ENCODE assay signal across 8 cellular contexts in the genomic region with DNA sequence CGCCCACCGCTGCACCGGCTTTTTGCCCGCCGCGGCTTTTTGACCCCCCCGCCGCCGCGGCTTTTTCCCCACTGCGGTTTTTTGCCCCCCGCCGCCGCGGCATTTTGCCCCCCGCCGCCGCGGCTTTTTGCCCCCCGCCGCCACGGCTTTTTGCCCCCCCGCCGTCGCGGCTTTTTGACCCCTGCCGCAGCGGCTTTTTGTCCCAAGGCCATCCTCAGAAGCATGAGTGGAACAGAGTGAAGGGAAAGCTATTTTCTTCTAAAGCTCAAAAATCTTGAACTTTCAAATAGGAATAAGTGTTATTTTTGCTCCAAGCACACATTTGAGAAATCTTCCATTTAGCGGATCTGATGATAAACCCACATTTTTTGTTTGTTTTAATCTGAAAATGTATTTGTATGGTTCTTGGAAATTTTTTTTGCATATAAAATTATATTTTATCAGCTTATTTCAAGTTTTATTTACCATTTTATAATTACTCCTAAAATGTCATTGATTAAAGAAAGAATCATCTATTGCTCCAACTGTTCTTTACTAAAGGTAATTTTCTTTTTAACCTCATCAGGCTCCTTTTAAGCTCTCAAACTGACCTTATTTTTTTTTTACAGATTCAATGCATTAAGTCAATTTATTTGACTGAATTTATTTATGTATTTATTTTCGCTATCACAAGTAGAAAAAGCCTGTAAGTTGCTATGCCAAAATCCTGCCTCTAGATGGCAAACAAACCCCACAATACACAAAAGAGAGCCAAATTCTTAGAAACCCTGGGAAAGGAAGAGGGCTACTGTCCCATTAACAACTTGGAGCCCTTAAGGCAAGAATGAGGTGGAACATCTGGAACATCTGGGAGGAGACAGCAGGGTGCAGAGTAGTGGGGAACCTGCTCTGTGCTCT.
DNase-seq lines count a peak whose midpoint lies in the region; ATAC-seq and TF ChIP-seq lines count a peak whose summit lies in the region.
"Not testable (repeated sequence)": the region's sequence is repeated elsewhere in the genome, so short reads cannot be mapped to it uniquely, and the experiment has no call there.

No MANE protein-coding gene starts in this region.

- WGBS in upper lobe of left lung, 2 donors, result 8 to 16% methylated on average over 8 to 17 of the region's 30 CpGs

- H3K4me1 ChIP-seq in OCI-LY7 (ENCODE audit: insufficient read depth, low read length, poor library complexity, severe bottlenecking), result not testable (repeated sequence)
- H3K4me1 ChIP-seq in upper lobe of left lung, result peaks cover 0 to 14% (median 2%) of the 10 kb centered on the region in 4 donors

- POLR2A ChIA-PET in OCI-LY7 (lab: Charles Lee); activated CD8-positive, alpha-beta T cell treated with anti-CD3 and anti-CD28 coated beads for 36 hours (lab: Charles Lee): not testable (repeated sequence)

- peaks cover 11% of the 10 kb centered on the region for H3K9me3 Mint-ChIP-seq in Calu3 (ENCODE audit: low read depth, unreplicated experiment)
- H3K9me3 Mint-ChIP-seq in activated CD8-positive, alpha-beta T cell treated with anti-CD3 and anti-CD28 coated beads for 36 hours, result not testable (repeated sequence)
- peaks cover 19% of the 10 kb centered on the region for H3K9me3 Mint-ChIP-seq in chondrocyte (ENCODE audit: low read depth)

- H3K27me3 Mint-ChIP-seq in Calu3 (ENCODE audit: unreplicated experiment); chondrocyte (ENCODE audit: low read depth): not testable (repeated sequence)
- H3K27me3 Mint-ChIP-seq in activated CD8-positive, alpha-beta T cell treated with anti-CD3 and anti-CD28 coated beads for 36 hours, result peaks cover 42% of the 10 kb centered on the region

- ATAC-seq in activated CD8-positive, alpha-beta T cell treated with anti-CD3 and anti-CD28 coated beads for 36 hours; upper lobe of left lung (ENCODE audit: low FRiP score in 2 of 2): not testable (repeated sequence)

- not testable (repeated sequence) for H2AFZ ChIP-seq in OCI-LY7 (ENCODE audit: low read length)

- not testable (repeated sequence) for H3K9me3 ChIP-seq in OCI-LY7 (ENCODE audit: low read length); upper lobe of left lung

- not testable (repeated sequence) for H3K9me2 ChIP-seq in OCI-LY7 (ENCODE audit: insufficient read depth, low read length)

- not testable (repeated sequence) for H3K79me2 ChIP-seq in OCI-LY7 (ENCODE audit: insufficient read depth, low read depth, low read length)

- peaks cover 0 to 11% (median 3%) of the 10 kb centered on the region in 4 donors for H3K27me3 ChIP-seq in upper lobe of left lung

- BruUV-seq in Calu3 (replicated peaks; lab: Mats Ljungman, UMichigan); OCI-LY7 (replicated peaks; lab: Mats Ljungman, UMichigan): not testable (repeated sequence)

- TF ChIP-seq EP300 in upper lobe of left lung (IDR thresholded peaks at IDR 0.05), result not testable (repeated sequence)

- H3K4me1 Mint-ChIP-seq in Calu3 (ENCODE audit: low read depth, unreplicated experiment); activated CD8-positive, alpha-beta T cell treated with anti-CD3 and anti-CD28 coated beads for 36 hours (ENCODE audit: low read depth); chondrocyte (ENCODE audit: low read depth): not testable (repeated sequence)

- intact Hi-C loops in Calu3 (cut with micrococcal nuclease; ENCODE audit: unreplicated experiment); OCI-LY7 (cut with micrococcal nuclease; ENCODE audit: unreplicated experiment); activated CD8-positive, alpha-beta T cell treated with anti-CD3 and anti-CD28 coated beads for 36 hours (cut with micrococcal nuclease): not testable (repeated sequence)

- H3K27ac ChIP-seq in OCI-LY7 (ENCODE audit: low read depth, low read length, poor library complexity, severe bottlenecking); upper lobe of left lung: not testable (repeated sequence)

- TF ChIP-seq CTCF in Calu3 (IDR thresholded peaks at IDR 0.05; ENCODE audit: unreplicated experiment) (peak; percentile 19), HFF-Myc (IDR thresholded peaks at IDR 0.05; ENCODE audit: low read depth, low read length, missing control alignments) (peak; percentile 29), OCI-LY7 (conservative IDR thresholded peaks at IDR 0.05; ENCODE audit: low read length) (peak; percentile 43), chondrocyte (IDR thresholded peaks at IDR 0.05) (peak; percentile 73), upper lobe of left lung (IDR thresholded peaks at IDR 0.05) (peak in 4 of 6 experiments; percentile 27 to 49 (median 40))
- peak; percentile 30 for TF ChIP-seq CTCF in activated CD8-positive, alpha-beta T cell treated with anti-CD3 and anti-CD28 coated beads for 36 hours (IDR thresholded peaks at IDR 0.05)

- H3K36me3 ChIP-seq in OCI-LY7 (ENCODE audit: insufficient read depth, low read length); upper lobe of left lung: not testable (repeated sequence)

- not testable (repeated sequence) for TF ChIP-seq POLR2A in upper lobe of left lung (IDR thresholded peaks at IDR 0.05)

- not testable (repeated sequence) for H3K4me2 ChIP-seq in OCI-LY7 (ENCODE audit: low read length)

- H3K4me3 ChIP-seq in HFF-Myc (replicated peaks; ENCODE audit: low read depth, low read length); OCI-LY7 (ENCODE audit: low read depth, low read length, poor library complexity, severe bottlenecking); upper lobe of left lung: not testable (repeated sequence)

- not testable (repeated sequence) for H3K27ac Mint-ChIP-seq in Calu3 (ENCODE audit: unreplicated experiment); activated CD8-positive, alpha-beta T cell treated with anti-CD3 and anti-CD28 coated beads for 36 hours; chondrocyte (ENCODE audit: unreplicated experiment)

- not testable (repeated sequence) for H3K36me3 Mint-ChIP-seq in Calu3 (ENCODE audit: insufficient read depth, unreplicated experiment); activated CD8-positive, alpha-beta T cell treated with anti-CD3 and anti-CD28 coated beads for 36 hours (ENCODE audit: low read depth); chondrocyte (ENCODE audit: low read depth)

- DNase-seq in Calu3; OCI-LY7 (ENCODE audit: low spot score); chondrocyte (ENCODE audit: low spot score); upper lobe of left lung: not testable (repeated sequence)
- DNase-seq in HFF-Myc (ENCODE audit: extremely low read depth, low read depth) (peak; percentile 4), glomerular visceral epithelial cell (ENCODE audit: extremely low spot score) (peak; percentile 13), non-pigmented ciliary epithelial cell (ENCODE audit: low read depth) (peak; percentile 1)
- peak; percentile 7 for DNase-seq in activated CD8-positive, alpha-beta T cell treated with anti-CD3 and anti-CD28 coated beads for 36 hours

- H4K20me1 ChIP-seq in OCI-LY7 (ENCODE audit: insufficient read depth, low read length), result not testable (repeated sequence)

- not testable (repeated sequence) for H3K4me3 Mint-ChIP-seq in Calu3 (ENCODE audit: low read depth, unreplicated experiment); chondrocyte (ENCODE audit: unreplicated experiment)
- peak overlapping the region; percentile 29 for H3K4me3 Mint-ChIP-seq in activated CD8-positive, alpha-beta T cell treated with anti-CD3 and anti-CD28 coated beads for 36 hours

- CTCF ChIA-PET in Calu3 (lab: Charles Lee); OCI-LY7 (lab: Charles Lee; ENCODE audit: unreplicated experiment); activated CD8-positive, alpha-beta T cell treated with anti-CD3 and anti-CD28 coated beads for 36 hours (lab: Charles Lee): not testable (repeated sequence)

Comparison
In these comparisons a context has a peak if more than half of its experiments do, and no peak if none do; other contexts are left out.
1. CTCF ChIP-seq: peak in every context shown above with its lines; median percentile 73 in chondrocyte; 43 in OCI-LY7; 40 in upper lobe of left lung; 30 in activated CD8-positive, alpha-beta T cell treated with anti-CD3 and anti-CD28 coated beads for 36 hours; 29 in HFF-Myc; 19 in Calu3.